In the genomic region with DNA sequence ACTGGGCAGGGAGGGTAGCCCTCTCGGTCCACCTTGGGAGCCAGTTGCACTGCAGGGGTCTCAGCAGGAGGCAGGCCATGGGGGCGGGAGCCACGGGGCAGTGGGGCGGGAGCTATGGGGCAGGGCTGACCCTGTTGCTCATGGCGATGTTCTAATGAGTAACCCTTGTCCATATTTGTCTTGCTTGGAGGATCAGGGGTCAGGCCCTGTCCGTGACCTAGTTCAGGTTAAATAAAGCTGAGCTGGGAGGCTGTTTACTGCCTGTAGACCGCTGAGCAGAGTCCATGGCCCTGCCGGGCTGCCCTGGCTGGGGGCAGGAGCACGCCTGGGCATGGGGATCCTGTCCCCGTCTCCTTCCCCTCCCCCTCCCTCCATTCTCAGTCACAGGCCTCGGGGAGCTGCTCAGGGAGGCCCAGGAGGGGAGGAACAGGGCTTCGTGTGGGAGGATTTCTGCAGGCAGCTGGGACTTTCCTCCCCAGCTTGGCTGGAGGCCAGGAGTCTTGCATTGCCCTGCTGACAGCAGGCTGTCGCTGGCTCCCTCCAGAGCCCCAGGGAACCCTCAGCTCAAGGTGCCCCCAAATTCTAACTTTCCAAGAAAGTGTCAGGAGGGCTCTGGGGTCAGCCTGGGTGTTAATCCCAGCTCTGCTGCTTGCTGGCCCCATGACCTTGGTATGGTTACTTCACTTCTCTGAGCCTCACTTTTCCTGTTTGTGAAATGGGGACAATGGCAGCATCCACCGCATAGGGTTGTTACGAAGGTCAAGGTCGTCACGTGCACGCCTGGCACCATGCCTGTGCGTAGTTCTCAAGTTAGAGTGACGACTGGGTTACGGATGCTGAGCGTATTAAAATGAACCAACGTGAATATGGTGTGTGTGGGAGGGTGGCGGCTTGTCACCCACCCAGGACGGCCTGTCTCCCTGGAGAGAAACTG, we compare ENCODE assay signal across 1 cellular context.
A peak's percentile ranks its signal among the peaks of the same experiment; 100 is the strongest.
TF ChIP-seq lines count a peak whose summit lies in the region.

No MANE protein-coding gene starts in this region.

TF ChIP-seq in HepG2, 621 proteins besides CTCF, POLR2A, EP300 and RAD21 (continued from another document and continues in another):
- TF ChIP-seq, protein P1, sequence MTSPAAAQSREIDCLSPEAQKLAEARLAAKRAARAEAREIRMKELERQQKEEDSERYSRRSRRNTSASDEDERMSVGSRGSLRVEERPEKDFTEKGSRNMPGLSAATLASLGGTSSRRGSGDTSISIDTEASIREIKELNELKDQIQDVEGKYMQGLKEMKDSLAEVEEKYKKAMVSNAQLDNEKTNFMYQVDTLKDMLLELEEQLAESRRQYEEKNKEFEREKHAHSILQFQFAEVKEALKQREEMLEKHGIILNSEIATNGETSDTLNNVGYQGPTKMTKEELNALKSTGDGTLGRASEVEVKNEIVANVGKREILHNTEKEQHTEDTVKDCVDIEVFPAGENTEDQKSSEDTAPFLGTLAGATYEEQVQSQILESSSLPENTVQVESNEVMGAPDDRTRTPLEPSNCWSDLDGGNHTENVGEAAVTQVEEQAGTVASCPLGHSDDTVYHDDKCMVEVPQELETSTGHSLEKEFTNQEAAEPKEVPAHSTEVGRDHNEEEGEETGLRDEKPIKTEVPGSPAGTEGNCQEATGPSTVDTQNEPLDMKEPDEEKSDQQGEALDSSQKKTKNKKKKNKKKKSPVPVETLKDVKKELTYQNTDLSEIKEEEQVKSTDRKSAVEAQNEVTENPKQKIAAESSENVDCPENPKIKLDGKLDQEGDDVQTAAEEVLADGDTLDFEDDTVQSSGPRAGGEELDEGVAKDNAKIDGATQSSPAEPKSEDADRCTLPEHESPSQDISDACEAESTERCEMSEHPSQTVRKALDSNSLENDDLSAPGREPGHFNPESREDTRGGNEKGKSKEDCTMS (CRISPR knock-in tag; conservative IDR thresholded peaks at IDR 0.05): no peak
- TF ChIP-seq, protein P2, sequence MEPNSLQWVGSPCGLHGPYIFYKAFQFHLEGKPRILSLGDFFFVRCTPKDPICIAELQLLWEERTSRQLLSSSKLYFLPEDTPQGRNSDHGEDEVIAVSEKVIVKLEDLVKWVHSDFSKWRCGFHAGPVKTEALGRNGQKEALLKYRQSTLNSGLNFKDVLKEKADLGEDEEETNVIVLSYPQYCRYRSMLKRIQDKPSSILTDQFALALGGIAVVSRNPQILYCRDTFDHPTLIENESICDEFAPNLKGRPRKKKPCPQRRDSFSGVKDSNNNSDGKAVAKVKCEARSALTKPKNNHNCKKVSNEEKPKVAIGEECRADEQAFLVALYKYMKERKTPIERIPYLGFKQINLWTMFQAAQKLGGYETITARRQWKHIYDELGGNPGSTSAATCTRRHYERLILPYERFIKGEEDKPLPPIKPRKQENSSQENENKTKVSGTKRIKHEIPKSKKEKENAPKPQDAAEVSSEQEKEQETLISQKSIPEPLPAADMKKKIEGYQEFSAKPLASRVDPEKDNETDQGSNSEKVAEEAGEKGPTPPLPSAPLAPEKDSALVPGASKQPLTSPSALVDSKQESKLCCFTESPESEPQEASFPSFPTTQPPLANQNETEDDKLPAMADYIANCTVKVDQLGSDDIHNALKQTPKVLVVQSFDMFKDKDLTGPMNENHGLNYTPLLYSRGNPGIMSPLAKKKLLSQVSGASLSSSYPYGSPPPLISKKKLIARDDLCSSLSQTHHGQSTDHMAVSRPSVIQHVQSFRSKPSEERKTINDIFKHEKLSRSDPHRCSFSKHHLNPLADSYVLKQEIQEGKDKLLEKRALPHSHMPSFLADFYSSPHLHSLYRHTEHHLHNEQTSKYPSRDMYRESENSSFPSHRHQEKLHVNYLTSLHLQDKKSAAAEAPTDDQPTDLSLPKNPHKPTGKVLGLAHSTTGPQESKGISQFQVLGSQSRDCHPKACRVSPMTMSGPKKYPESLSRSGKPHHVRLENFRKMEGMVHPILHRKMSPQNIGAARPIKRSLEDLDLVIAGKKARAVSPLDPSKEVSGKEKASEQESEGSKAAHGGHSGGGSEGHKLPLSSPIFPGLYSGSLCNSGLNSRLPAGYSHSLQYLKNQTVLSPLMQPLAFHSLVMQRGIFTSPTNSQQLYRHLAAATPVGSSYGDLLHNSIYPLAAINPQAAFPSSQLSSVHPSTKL (CRISPR knock-in tag; IDR thresholded peaks at IDR 0.05): peak; percentile 89
- TF ChIP-seq, protein P3, sequence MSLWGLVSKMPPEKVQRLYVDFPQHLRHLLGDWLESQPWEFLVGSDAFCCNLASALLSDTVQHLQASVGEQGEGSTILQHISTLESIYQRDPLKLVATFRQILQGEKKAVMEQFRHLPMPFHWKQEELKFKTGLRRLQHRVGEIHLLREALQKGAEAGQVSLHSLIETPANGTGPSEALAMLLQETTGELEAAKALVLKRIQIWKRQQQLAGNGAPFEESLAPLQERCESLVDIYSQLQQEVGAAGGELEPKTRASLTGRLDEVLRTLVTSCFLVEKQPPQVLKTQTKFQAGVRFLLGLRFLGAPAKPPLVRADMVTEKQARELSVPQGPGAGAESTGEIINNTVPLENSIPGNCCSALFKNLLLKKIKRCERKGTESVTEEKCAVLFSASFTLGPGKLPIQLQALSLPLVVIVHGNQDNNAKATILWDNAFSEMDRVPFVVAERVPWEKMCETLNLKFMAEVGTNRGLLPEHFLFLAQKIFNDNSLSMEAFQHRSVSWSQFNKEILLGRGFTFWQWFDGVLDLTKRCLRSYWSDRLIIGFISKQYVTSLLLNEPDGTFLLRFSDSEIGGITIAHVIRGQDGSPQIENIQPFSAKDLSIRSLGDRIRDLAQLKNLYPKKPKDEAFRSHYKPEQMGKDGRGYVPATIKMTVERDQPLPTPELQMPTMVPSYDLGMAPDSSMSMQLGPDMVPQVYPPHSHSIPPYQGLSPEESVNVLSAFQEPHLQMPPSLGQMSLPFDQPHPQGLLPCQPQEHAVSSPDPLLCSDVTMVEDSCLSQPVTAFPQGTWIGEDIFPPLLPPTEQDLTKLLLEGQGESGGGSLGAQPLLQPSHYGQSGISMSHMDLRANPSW (CRISPR knock-in tag; IDR thresholded peaks at IDR 0.05; ENCODE audit: borderline replicate concordance): peak; percentile 61; the same call in 1 of the 2 replicates
- peak; percentile 18 for TF ChIP-seq HNRNPLL (IDR thresholded peaks at IDR 0.05; ENCODE audit: low read depth, low read length, poor library complexity, severe bottlenecking)
- TF ChIP-seq, protein P4, sequence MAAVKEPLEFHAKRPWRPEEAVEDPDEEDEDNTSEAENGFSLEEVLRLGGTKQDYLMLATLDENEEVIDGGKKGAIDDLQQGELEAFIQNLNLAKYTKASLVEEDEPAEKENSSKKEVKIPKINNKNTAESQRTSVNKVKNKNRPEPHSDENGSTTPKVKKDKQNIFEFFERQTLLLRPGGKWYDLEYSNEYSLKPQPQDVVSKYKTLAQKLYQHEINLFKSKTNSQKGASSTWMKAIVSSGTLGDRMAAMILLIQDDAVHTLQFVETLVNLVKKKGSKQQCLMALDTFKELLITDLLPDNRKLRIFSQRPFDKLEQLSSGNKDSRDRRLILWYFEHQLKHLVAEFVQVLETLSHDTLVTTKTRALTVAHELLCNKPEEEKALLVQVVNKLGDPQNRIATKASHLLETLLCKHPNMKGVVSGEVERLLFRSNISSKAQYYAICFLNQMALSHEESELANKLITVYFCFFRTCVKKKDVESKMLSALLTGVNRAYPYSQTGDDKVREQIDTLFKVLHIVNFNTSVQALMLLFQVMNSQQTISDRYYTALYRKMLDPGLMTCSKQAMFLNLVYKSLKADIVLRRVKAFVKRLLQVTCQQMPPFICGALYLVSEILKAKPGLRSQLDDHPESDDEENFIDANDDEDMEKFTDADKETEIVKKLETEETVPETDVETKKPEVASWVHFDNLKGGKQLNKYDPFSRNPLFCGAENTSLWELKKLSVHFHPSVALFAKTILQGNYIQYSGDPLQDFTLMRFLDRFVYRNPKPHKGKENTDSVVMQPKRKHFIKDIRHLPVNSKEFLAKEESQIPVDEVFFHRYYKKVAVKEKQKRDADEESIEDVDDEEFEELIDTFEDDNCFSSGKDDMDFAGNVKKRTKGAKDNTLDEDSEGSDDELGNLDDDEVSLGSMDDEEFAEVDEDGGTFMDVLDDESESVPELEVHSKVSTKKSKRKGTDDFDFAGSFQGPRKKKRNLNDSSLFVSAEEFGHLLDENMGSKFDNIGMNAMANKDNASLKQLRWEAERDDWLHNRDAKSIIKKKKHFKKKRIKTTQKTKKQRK (IDR thresholded peaks at IDR 0.05; ENCODE audit: low read length): no peak
- TF ChIP-seq KMT2B (CRISPR knock-in tag; IDR thresholded peaks at IDR 0.05): no peak; the same call in 1 of the 2 replicates
- TF ChIP-seq ZNF891 (CRISPR knock-in tag; IDR thresholded peaks at IDR 0.05): no peak; the same call in 1 of the 2 replicates
- peak; percentile 87 for TF ChIP-seq ZMYM2 (CRISPR knock-in tag; IDR thresholded peaks at IDR 0.05)
- TF ChIP-seq ZNF670 (CRISPR knock-in tag; IDR thresholded peaks at IDR 0.05; ENCODE audit: borderline replicate concordance): peak; percentile 92
- 0 out of 2 replicates have a peak, but pooled peaks have one; percentile 36 for TF ChIP-seq ZNF777 (CRISPR knock-in tag; IDR thresholded peaks at IDR 0.05)
- TF ChIP-seq, protein P5, sequence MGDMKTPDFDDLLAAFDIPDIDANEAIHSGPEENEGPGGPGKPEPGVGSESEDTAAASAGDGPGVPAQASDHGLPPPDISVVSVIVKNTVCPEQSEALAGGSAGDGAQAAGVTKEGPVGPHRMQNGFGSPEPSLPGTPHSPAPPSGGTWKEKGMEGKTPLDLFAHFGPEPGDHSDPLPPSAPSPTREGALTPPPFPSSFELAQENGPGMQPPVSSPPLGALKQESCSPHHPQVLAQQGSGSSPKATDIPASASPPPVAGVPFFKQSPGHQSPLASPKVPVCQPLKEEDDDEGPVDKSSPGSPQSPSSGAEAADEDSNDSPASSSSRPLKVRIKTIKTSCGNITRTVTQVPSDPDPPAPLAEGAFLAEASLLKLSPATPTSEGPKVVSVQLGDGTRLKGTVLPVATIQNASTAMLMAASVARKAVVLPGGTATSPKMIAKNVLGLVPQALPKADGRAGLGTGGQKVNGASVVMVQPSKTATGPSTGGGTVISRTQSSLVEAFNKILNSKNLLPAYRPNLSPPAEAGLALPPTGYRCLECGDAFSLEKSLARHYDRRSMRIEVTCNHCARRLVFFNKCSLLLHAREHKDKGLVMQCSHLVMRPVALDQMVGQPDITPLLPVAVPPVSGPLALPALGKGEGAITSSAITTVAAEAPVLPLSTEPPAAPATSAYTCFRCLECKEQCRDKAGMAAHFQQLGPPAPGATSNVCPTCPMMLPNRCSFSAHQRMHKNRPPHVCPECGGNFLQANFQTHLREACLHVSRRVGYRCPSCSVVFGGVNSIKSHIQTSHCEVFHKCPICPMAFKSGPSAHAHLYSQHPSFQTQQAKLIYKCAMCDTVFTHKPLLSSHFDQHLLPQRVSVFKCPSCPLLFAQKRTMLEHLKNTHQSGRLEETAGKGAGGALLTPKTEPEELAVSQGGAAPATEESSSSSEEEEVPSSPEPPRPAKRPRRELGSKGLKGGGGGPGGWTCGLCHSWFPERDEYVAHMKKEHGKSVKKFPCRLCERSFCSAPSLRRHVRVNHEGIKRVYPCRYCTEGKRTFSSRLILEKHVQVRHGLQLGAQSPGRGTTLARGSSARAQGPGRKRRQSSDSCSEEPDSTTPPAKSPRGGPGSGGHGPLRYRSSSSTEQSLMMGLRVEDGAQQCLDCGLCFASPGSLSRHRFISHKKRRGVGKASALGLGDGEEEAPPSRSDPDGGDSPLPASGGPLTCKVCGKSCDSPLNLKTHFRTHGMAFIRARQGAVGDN (CRISPR knock-in tag; IDR thresholded peaks at IDR 0.05): peak; percentile 84
- peak; percentile 85 for TF ChIP-seq KLF12 (CRISPR knock-in tag; IDR thresholded peaks at IDR 0.05; ENCODE audit: borderline replicate concordance)
- TF ChIP-seq, protein P6, sequence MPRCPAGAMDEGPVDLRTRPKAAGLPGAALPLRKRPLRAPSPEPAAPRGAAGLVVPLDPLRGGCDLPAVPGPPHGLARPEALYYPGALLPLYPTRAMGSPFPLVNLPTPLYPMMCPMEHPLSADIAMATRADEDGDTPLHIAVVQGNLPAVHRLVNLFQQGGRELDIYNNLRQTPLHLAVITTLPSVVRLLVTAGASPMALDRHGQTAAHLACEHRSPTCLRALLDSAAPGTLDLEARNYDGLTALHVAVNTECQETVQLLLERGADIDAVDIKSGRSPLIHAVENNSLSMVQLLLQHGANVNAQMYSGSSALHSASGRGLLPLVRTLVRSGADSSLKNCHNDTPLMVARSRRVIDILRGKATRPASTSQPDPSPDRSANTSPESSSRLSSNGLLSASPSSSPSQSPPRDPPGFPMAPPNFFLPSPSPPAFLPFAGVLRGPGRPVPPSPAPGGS (CRISPR knock-in tag; IDR thresholded peaks at IDR 0.05): peak; percentile 81; the same call in 1 of the 2 replicates
- no peak for TF ChIP-seq NFE2 (CRISPR knock-in tag; IDR thresholded peaks at IDR 0.05)
- no peak for TF ChIP-seq ZNF10 (CRISPR knock-in tag; IDR thresholded peaks at IDR 0.05; ENCODE audit: borderline replicate concordance, low read depth)
- TF ChIP-seq, protein P7, sequence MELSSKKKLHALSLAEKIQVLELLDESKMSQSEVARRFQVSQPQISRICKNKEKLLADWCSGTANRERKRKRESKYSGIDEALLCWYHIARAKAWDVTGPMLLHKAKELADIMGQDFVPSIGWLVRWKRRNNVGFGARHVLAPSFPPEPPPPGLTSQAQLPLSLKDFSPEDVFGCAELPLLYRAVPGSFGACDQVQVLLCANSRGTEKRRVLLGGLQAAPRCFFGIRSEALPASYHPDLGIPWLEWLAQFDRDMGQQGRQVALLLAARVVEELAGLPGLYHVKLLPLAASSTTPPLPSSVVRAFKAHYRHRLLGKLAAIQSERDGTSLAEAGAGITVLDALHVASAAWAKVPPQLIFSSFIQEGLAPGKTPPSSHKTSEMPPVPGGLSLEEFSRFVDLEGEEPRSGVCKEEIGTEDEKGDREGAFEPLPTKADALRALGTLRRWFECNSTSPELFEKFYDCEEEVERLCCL (CRISPR knock-in tag; IDR thresholded peaks at IDR 0.05; ENCODE audit: borderline replicate concordance): no peak
- TF ChIP-seq, protein P8, sequence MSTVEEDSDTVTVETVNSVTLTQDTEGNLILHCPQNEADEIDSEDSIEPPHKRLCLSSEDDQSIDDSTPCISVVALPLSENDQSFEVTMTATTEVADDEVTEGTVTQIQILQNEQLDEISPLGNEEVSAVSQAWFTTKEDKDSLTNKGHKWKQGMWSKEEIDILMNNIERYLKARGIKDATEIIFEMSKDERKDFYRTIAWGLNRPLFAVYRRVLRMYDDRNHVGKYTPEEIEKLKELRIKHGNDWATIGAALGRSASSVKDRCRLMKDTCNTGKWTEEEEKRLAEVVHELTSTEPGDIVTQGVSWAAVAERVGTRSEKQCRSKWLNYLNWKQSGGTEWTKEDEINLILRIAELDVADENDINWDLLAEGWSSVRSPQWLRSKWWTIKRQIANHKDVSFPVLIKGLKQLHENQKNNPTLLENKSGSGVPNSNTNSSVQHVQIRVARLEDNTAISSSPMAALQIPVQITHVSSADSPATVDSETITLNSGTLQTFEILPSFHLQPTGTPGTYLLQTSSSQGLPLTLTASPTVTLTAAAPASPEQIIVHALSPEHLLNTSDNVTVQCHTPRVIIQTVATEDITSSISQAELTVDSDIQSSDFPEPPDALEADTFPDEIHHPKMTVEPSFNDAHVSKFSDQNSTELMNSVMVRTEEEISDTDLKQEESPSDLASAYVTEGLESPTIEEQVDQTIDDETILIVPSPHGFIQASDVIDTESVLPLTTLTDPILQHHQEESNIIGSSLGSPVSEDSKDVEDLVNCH (CRISPR knock-in tag; IDR thresholded peaks at IDR 0.05): no peak
- no peak for TF ChIP-seq ZNF484 (CRISPR knock-in tag; IDR thresholded peaks at IDR 0.05; ENCODE audit: borderline replicate concordance, low read depth)
- TF ChIP-seq, protein P9, sequence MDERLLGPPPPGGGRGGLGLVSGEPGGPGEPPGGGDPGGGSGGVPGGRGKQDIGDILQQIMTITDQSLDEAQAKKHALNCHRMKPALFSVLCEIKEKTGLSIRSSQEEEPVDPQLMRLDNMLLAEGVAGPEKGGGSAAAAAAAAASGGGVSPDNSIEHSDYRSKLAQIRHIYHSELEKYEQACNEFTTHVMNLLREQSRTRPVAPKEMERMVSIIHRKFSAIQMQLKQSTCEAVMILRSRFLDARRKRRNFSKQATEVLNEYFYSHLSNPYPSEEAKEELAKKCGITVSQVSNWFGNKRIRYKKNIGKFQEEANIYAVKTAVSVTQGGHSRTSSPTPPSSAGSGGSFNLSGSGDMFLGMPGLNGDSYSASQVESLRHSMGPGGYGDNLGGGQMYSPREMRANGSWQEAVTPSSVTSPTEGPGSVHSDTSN (CRISPR knock-in tag; IDR thresholded peaks at IDR 0.05): no peak
- peak; percentile 99 for TF ChIP-seq BHLHE40 (IDR thresholded peaks at IDR 0.05; ENCODE audit: low read length)
- no peak for TF ChIP-seq NFE2L2 (IDR thresholded peaks at IDR 0.05; ENCODE audit: low read length)
- TF ChIP-seq ZNF510 (CRISPR knock-in tag; IDR thresholded peaks at IDR 0.05; ENCODE audit: low read depth): no peak
